9 cellular contexts compared by ENCODE assay signal in genomic region chr2:240640939-240641338, GRCh38. TPM values are rescaled to one million over a fixed set of nuclear protein-coding genes. Genes with fewer than 3 reads are reported as not detected.
DNase-seq lines count a peak whose midpoint lies in the region; ATAC-seq, FAIRE-seq and TF ChIP-seq lines count a peak whose summit lies in the region.
"Had no signal": no experiment of that assay in that cellular context is flagged by ENCODE, and none has a peak within 500 bp of the region (broad histone marks: within the 10 kb centered on the region; RNA-seq: fewer than 3 reads in every experiment).

No MANE protein-coding gene starts in this region.

- no peak overlapping the region for H3K27ac ChIP-seq in PC-3 (ENCODE audit: low read length)
- H3K27ac ChIP-seq in left ventricle myocardium inferior (replicated peaks): no peak overlapping the region
- no peak overlapping the region for H3K27ac ChIP-seq in mesenchymal stem cell (ENCODE audit: low read length, poor library complexity, severe bottlenecking)

- DNase-seq in stimulated activated CD4-positive, alpha-beta T cell treated with anti-CD3 and anti-CD28 coated beads, Interleukin-15, amount 100 ng/mL, for 24 hours: peak; percentile 38
- no peak for DNase-seq in stimulated activated CD4-positive, alpha-beta T cell treated with anti-CD3 and anti-CD28 coated beads, Interleukin-4, amount 100 ng/mL, for 4 hours
- DNase-seq in PC-3: peak; percentile 50
- peak; percentile 13 for DNase-seq in left ventricle myocardium inferior
- DNase-seq in urothelium cell line (ENCODE audit: low spot score): peak; percentile 76
- DNase-seq in mesenchymal stem cell: no peak

- H3K79me2 ChIP-seq in PC-3 (ENCODE audit: low read length): no peaks in the 10 kb centered on the region

- no peak overlapping the region for H2AK5ac ChIP-seq in mesenchymal stem cell (ENCODE audit: low read length, severe bottlenecking)

- no peaks in the 10 kb centered on the region for H3K9me2 ChIP-seq in PC-3 (replicated peaks; ENCODE audit: low read length)

- POLR2A ChIA-PET in PC-3 (lab: Charles Lee; ENCODE audit: unreplicated experiment): interaction anchor here (0.6 kb wide), 1 partner anchor 80 kb away, joined by 7 read pairs; no protein-coding TSS in a partner anchor

- H3K4ac ChIP-seq in mesenchymal stem cell (ENCODE audit: low read depth in 1 of 2, low read length in 2 of 2): no peak overlapping the region

- 47% methylated on average over 6 of the region's 16 CpGs for WGBS in mesenchymal stem cell

- H3K27me3 ChIP-seq in PC-3 (ENCODE audit: low read length): peaks cover 22% of the 10 kb centered on the region; the same call in 1 of the 2 replicates
- peaks cover 43% of the 10 kb centered on the region for H3K27me3 ChIP-seq in left ventricle myocardium inferior (ENCODE audit: low read depth)
- H3K27me3 ChIP-seq in mesenchymal stem cell (ENCODE audit: control insufficient read depth in 1 of 2, insufficient read depth in 1 of 2, low read length in 2 of 2): peaks cover 5 to 66% of the 10 kb centered on the region in 2 experiments

- H3F3A ChIP-seq in PC-3 (ENCODE audit: low read length, unreplicated experiment): no peaks in the 10 kb centered on the region

- H2BK5ac ChIP-seq in mesenchymal stem cell (ENCODE audit: low read depth, low read length, poor library complexity, severe bottlenecking): no peak overlapping the region

- no peak overlapping the region for H4K91ac ChIP-seq in mesenchymal stem cell (ENCODE audit: low read length)

- H3K4me3 ChIP-seq in PC-3 (ENCODE audit: low read length): no peak overlapping the region
- no peak overlapping the region for H3K4me3 ChIP-seq in left ventricle myocardium inferior
- H3K4me3 ChIP-seq in mesenchymal stem cell (ENCODE audit: insufficient read depth in 1 of 2, low read depth in 1 of 2, low read length in 2 of 2): no peak overlapping the region

- ATAC-seq in PC-3 (peak; percentile 73), HG02938 (IDR thresholded peaks at IDR 0.05; ENCODE audit: unreplicated experiment) (no peak), GM21381 (IDR thresholded peaks at IDR 0.05; ENCODE audit: unreplicated experiment) (no peak)

- H3K4me1 ChIP-seq in PC-3 (ENCODE audit: insufficient read depth, low read length) (no peaks in the 10 kb centered on the region), left ventricle myocardium inferior (no peaks in the 10 kb centered on the region), mesenchymal stem cell (ENCODE audit: control insufficient read depth, insufficient read depth, low read depth, low read length) (peaks cover 2% of the 10 kb centered on the region)

- peak; percentile 17 for FAIRE-seq in urothelium cell line (lab: Jason Lieb, UNC)
- FAIRE-seq: endothelial cell of umbilical vein had no signal

- H2BK15ac ChIP-seq in mesenchymal stem cell (ENCODE audit: low read depth, poor library complexity, severe bottlenecking): no peak overlapping the region

- H3K79me1 ChIP-seq in mesenchymal stem cell (replicated peaks; ENCODE audit: low read length, poor library complexity, severe bottlenecking): no peaks in the 10 kb centered on the region

- H3K14ac ChIP-seq in mesenchymal stem cell (ENCODE audit: low read length in 2 of 2): no peak overlapping the region

- no peak overlapping the region for H2BK12ac ChIP-seq in mesenchymal stem cell (ENCODE audit: low read length in 2 of 2)

- BruUV-seq in PC-3 (replicated peaks; lab: Mats Ljungman, UMichigan): no TSS peak

- CTCF ChIA-PET in PC-3 (lab: Charles Lee): interaction anchor here (0.5 to 1.0 kb wide), 2 partner anchors 118 to 200 kb away, joined by 3 to 4 read pairs; no protein-coding TSS in a partner anchor

- H3K9me3 ChIP-seq in PC-3 (ENCODE audit: low read length) (no peaks in the 10 kb centered on the region), left ventricle myocardium inferior (replicated peaks) (no peaks in the 10 kb centered on the region), mesenchymal stem cell (ENCODE audit: control insufficient read depth, low read length) (no peaks in the 10 kb centered on the region)

- H3K4me2 ChIP-seq in PC-3 (ENCODE audit: low read length): no peak overlapping the region
- no peak overlapping the region for H3K4me2 ChIP-seq in mesenchymal stem cell (ENCODE audit: low read length, poor library complexity, severe bottlenecking)

- intact Hi-C loops in PC-3 (cut with micrococcal nuclease) (no loop called here), left ventricle myocardium inferior (cut with micrococcal nuclease) (no loop called here)

- no peak overlapping the region for H3K23ac ChIP-seq in mesenchymal stem cell (ENCODE audit: low read length in 2 of 2)

- no peak overlapping the region for H2BK120ac ChIP-seq in mesenchymal stem cell (ENCODE audit: low read depth, low read length)

- no peaks in the 10 kb centered on the region for H4K20me1 ChIP-seq in PC-3 (ENCODE audit: low read length)

- peak; percentile 54 for TF ChIP-seq CTCF in PC-3 (conservative IDR thresholded peaks at IDR 0.05; ENCODE audit: low read depth, low read length)
- TF ChIP-seq CTCF in left ventricle myocardium inferior (IDR thresholded peaks at IDR 0.05; ENCODE audit: borderline replicate concordance): peak; percentile 50

- no peak overlapping the region for H4K8ac ChIP-seq in mesenchymal stem cell (ENCODE audit: low read length)

- H2AFZ ChIP-seq in PC-3 (ENCODE audit: low read length) (no peak overlapping the region), mesenchymal stem cell (ENCODE audit: low read depth, low read length) (no peak overlapping the region)

- H3K36me3 ChIP-seq in PC-3 (ENCODE audit: low read depth, low read length) (no peaks in the 10 kb centered on the region), left ventricle myocardium inferior (no peaks in the 10 kb centered on the region), mesenchymal stem cell (ENCODE audit: control insufficient read depth in 1 of 2, insufficient read depth in 2 of 2, low read depth in 1 of 2, low read length in 2 of 2) (no peaks in the 10 kb centered on the region)

- H3K9ac ChIP-seq in PC-3 (ENCODE audit: low read length) (no peak overlapping the region), mesenchymal stem cell (ENCODE audit: low read length) (no peak overlapping the region)

- no peak overlapping the region for H3K18ac ChIP-seq in mesenchymal stem cell (ENCODE audit: low read depth in 1 of 2, low read length in 2 of 2)

RNA-seq across cellular contexts. Expression of gene GPR35, which starts 15.7 kb away (rescaled TPM):
- total RNA-seq in PC-3 (2014; rRNA removed) (2.4 and 5.2 TPM in 2 replicates), left ventricle myocardium inferior (1.3 TPM)
- polyA plus RNA-seq in mesenchymal stem cell (2013, experiment 1 of 2): 0.15 TPM
- 0.21 TPM for polyA plus RNA-seq in mesenchymal stem cell (2013, experiment 2 of 2)

RNA-seq across cellular contexts. Expression of gene AQP12B, which starts 41.7 kb away (rescaled TPM):
- not detected in 2 replicates for total RNA-seq in PC-3 (2014; rRNA removed)
- total RNA-seq in left ventricle myocardium inferior: not detected
- polyA plus RNA-seq in mesenchymal stem cell (2013, experiment 1 of 2): not detected
- polyA plus RNA-seq in mesenchymal stem cell (2013, experiment 2 of 2): not detected
- total RNA-seq: endothelial cell of umbilical vein had no signal
- polyA plus RNA-seq: endothelial cell of umbilical vein had no signal

RNA-seq across cellular contexts. Expression of gene AQP12A, which starts 50.7 kb away (rescaled TPM):
- not detected in 2 replicates for total RNA-seq in PC-3 (2014; rRNA removed)
- not detected for total RNA-seq in left ventricle myocardium inferior
- not detected for polyA plus RNA-seq in mesenchymal stem cell (2013, experiment 1 of 2)
- polyA plus RNA-seq in mesenchymal stem cell (2013, experiment 2 of 2): not detected
- total RNA-seq: endothelial cell of umbilical vein had no signal
- polyA plus RNA-seq: endothelial cell of umbilical vein had no signal

RNA-seq across cellular contexts. Expression of gene CAPN10, which starts 54.4 kb away (rescaled TPM):
- total RNA-seq in PC-3 (2014; rRNA removed) (32.2 and 40.1 TPM in 2 replicates), left ventricle myocardium inferior (31.2 TPM)
- polyA plus RNA-seq in mesenchymal stem cell (2013, experiment 1 of 2): 8.9 TPM
- polyA plus RNA-seq in mesenchymal stem cell (2013, experiment 2 of 2): 8.8 TPM

Comparison
In these comparisons a context has a peak if more than half of its experiments do, and no peak if none do; other contexts are left out.
1. DNase-seq: peak in stimulated activated CD4-positive, alpha-beta T cell treated with anti-CD3 and anti-CD28 coated beads, Interleukin-15, amount 100 ng/mL, for 24 hours (single experiment), PC-3 (single experiment), left ventricle myocardium inferior (single experiment) and urothelium cell line (single experiment); none in stimulated activated CD4-positive, alpha-beta T cell treated with anti-CD3 and anti-CD28 coated beads, Interleukin-4, amount 100 ng/mL, for 4 hours (0 of 2) and mesenchymal stem cell (single experiment).